ENCODE assay signal across 8 cellular contexts in the genomic region with DNA sequence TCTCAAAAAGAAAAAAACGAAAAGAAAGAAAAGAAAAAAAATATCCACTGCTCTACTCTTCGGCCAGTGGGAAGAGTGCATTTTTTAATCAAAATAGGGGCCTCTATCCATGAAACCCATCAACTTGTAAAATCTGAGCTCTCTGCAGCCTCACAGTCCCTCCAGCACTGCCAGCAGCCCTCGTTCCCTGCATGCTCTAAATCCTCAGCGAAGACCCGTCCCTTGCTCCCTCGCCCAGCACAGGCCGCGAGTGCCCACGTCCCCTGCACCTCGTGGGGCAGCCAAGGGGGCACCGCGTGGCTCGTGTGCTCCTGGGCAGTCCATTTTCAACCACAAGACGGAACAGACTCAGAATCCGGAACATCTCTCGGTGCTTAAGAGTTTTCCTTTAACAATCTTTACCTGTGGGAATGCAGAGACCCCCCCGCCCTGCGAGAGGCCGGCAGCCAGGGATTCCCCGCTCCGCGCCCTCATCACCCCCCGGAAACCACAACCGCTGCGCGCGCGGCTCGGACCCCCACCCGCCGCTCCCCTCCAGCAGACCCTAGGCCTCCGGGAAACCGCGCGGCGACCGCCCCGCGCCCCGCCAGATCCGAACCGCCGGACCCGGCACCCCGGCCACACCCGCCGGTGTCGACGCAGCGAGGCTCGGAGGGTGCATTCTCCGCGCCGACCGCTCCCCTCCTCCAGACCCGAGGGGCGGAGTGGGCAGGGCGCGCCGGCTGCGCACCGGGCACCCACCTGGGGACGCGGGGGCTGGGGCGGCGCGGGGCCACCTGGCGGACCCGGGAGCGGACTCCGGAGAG. TPM values are rescaled to one million over a fixed set of nuclear protein-coding genes. Genes with fewer than 3 reads are reported as not detected.
DNase-seq lines count a peak whose midpoint lies in the region; ATAC-seq and TF ChIP-seq lines count a peak whose summit lies in the region.

No MANE protein-coding gene starts in this region.

- H3K4me1 ChIP-seq in fibroblast of lung (ENCODE audit: control insufficient read depth, extremely low read depth, insufficient read depth, low read length), result no peaks in the 10 kb centered on the region
- H3K4me1 ChIP-seq in rectal smooth muscle tissue (ENCODE audit: control insufficient read depth, insufficient read depth, low read length), result peaks cover 7% of the 10 kb centered on the region

- ATAC-seq in GM19025 (IDR thresholded peaks at IDR 0.05; ENCODE audit: low read depth, unreplicated experiment), result peak; percentile 2
- ATAC-seq in HG02885 (IDR thresholded peaks at IDR 0.05; ENCODE audit: poor library complexity, unreplicated experiment), result no peak

- H3K9me3 ChIP-seq in fibroblast of lung (ENCODE audit: control insufficient read depth, insufficient read depth, low read depth, low read length), result no peaks in the 10 kb centered on the region

- H2AFZ ChIP-seq in fibroblast of lung (ENCODE audit: low read length), result peak overlapping the region; percentile 98

- TF ChIP-seq CTCF in AG04449 (IDR thresholded peaks at IDR 0.05; ENCODE audit: insufficient read depth, low read length, missing control alignments), result no peak
- TF ChIP-seq CTCF in fibroblast of lung (conservative IDR thresholded peaks at IDR 0.05 in 1 of 2, IDR thresholded peaks at IDR 0.05 in 1 of 2; ENCODE audit: low read depth in 1 of 2, low read length in 2 of 2), result no peak

- H3K27me3 ChIP-seq in fibroblast of lung (ENCODE audit: control insufficient read depth, insufficient read depth, low read length) (peaks cover 24% of the 10 kb centered on the region), rectal smooth muscle tissue (ENCODE audit: control insufficient read depth, insufficient read depth, low read length) (peaks cover 5% of the 10 kb centered on the region)

- H3K4me2 ChIP-seq in fibroblast of lung (ENCODE audit: extremely low read depth, insufficient read depth, low read length), result peak overlapping the region; percentile 93

- no peaks in the 10 kb centered on the region for H3K36me3 ChIP-seq in fibroblast of lung (ENCODE audit: control insufficient read depth, insufficient read depth, low read length)
- no peaks in the 10 kb centered on the region for H3K36me3 ChIP-seq in rectal smooth muscle tissue (ENCODE audit: control insufficient read depth, insufficient read depth, low read length)

- peaks cover 35% of the 10 kb centered on the region for H3K79me2 ChIP-seq in fibroblast of lung (ENCODE audit: control insufficient read depth, insufficient read depth, low read length)

- POLR2A ChIA-PET in AG04449 (lab: Yijun Ruan, JAX), result interaction anchor here (0.6 to 0.9 kb wide), 2 partner anchors 17 to 417 kb away, joined by 3 read pairs; a partner anchor contains a TSS

- CTCF ChIA-PET in AG04449 (lab: Yijun Ruan, JAX), result interaction anchor here (1.0 kb wide), 1 partner anchor 75 kb away, joined by 4 read pairs; no protein-coding TSS in a partner anchor

- DNase-seq in AG04449 (ENCODE audit: low read depth, low spot score) (no peak), SW480 (ENCODE audit: low spot score) (peak; percentile 18), fibroblast of lung (ENCODE audit: low read depth in 2 of 2) (no peak), kidney glomerular epithelial cell (lab: John Stamatoyannopoulos, UW) (no peak), ecto neural progenitor cell (ENCODE audit: low spot score) (no peak)

- H3K9ac ChIP-seq in fibroblast of lung (ENCODE audit: insufficient read depth, low read length), result peak overlapping the region; percentile 72
- peak overlapping the region; percentile 70 for H3K9ac ChIP-seq in rectal smooth muscle tissue (ENCODE audit: low read length)

- H3K27ac ChIP-seq in fibroblast of lung (ENCODE audit: insufficient read depth, low read length), result peak overlapping the region; percentile 63
- peak overlapping the region; percentile 70 for H3K27ac ChIP-seq in rectal smooth muscle tissue (ENCODE audit: low read depth, low read length)

- peak overlapping the region; percentile 95 for H3K4me3 ChIP-seq in AG04449 (ENCODE audit: low read depth, low read length)
- peak overlapping the region; percentile 52 to 94 (median 88) for H3K4me3 ChIP-seq in fibroblast of lung (replicated peaks in 1 of 4; ENCODE audit: control extremely low read depth in 1 of 4, insufficient read depth in 1 of 4, low read depth in 3 of 4, low read length in 4 of 4)
- H3K4me3 ChIP-seq in rectal smooth muscle tissue (ENCODE audit: low read length), result peak overlapping the region; percentile 92

- H4K20me1 ChIP-seq in fibroblast of lung (ENCODE audit: control insufficient read depth, extremely low read depth, insufficient read depth, low read length), result no peaks in the 10 kb centered on the region

RNA-seq across cellular contexts. Expression of a gene that starts 0.6 kb away (rescaled TPM):
- 33.1 and 38.3 TPM in 2 replicates for total RNA-seq in fibroblast of lung
- 24.5 and 29.7 TPM in 2 replicates for polyA plus RNA-seq in fibroblast of lung
- 14.7 and 16.7 TPM in 2 replicates for polyA plus RNA-seq in fibroblast of lung (2012)
- 15.9 and 28.9 TPM in 2 replicates for polyA minus RNA-seq in fibroblast of lung (ENCODE audit: low replicate concordance)

RNA-seq across cellular contexts. Expression of a gene that starts 1.3 kb away (rescaled TPM):
- 0.51 and 0.66 TPM in 2 replicates for total RNA-seq in fibroblast of lung
- 0.03 and 0.09 TPM in 2 replicates for polyA plus RNA-seq in fibroblast of lung
- 0.08 and 0.16 TPM in 2 replicates for polyA plus RNA-seq in fibroblast of lung (2012)
- polyA minus RNA-seq in fibroblast of lung (ENCODE audit: low replicate concordance), result not detected in 2 replicates

RNA-seq across cellular contexts. Expression of a gene that starts 17.3 kb away (rescaled TPM):
- total RNA-seq in fibroblast of lung, result 5.4 and 7.8 TPM in 2 replicates
- 8.2 and 9.4 TPM in 2 replicates for polyA plus RNA-seq in fibroblast of lung
- 5.9 and 7.5 TPM in 2 replicates for polyA plus RNA-seq in fibroblast of lung (2012)
- polyA minus RNA-seq in fibroblast of lung (ENCODE audit: low replicate concordance), result 2.7 and 8.6 TPM in 2 replicates

RNA-seq across cellular contexts. Expression of a gene that starts 45.2 kb away (rescaled TPM):
- under 0.01 and 0.17 TPM in 2 replicates for total RNA-seq in fibroblast of lung
- 0.21 TPM in 1 of 2 replicates, not detected in the other for polyA plus RNA-seq in fibroblast of lung
- polyA plus RNA-seq in fibroblast of lung (2012), result 0.23 TPM in 2 replicates
- polyA minus RNA-seq in fibroblast of lung (ENCODE audit: low replicate concordance), result not detected in 2 replicates
